Comparison of ENCODE assay signal across 8 cellular contexts in genomic region chr16:87855852-87856715, GRCh38. TPM values are rescaled to one million over a fixed set of nuclear protein-coding genes. Genes with fewer than 3 reads are reported as not detected.
A peak's percentile ranks its signal among the peaks of the same experiment; 100 is the strongest.
DNase-seq lines count a peak whose midpoint lies in the region; ATAC-seq and TF ChIP-seq lines count a peak whose summit lies in the region.

No MANE protein-coding gene starts in this region.

- peaks cover 52% of the 10 kb centered on the region; the same call in 1 of the 2 replicates for H4K20me1 ChIP-seq in HCT116 (ENCODE audit: insufficient read depth)

- peak overlapping the region; percentile 60 for H3K4me3 Mint-ChIP-seq in activated T-helper 2 cell treated with anti-CD3 and anti-CD28 coated beads, Interferon-gamma antibody, Interleukin-2, Interleukin-4, amounts not matched to agents 10 μg/mL and 5 μg/mL and 100 μg/mL, durations not matched to agents 14 hours and 24 hours and 36 hours (ENCODE audit: low read depth)
- H3K4me3 Mint-ChIP-seq in stimulated activated effector memory CD8-positive, alpha-beta T cell treated with anti-CD3 and anti-CD28 coated beads, Interleukin-12 subunit alpha, Interleukin-12 subunit beta, amount 100 ng/mL, for 72 hours: peak overlapping the region; percentile 99

- intact Hi-C loops in HCT116 (cut with micrococcal nuclease): no loop called here
- intact Hi-C loops in activated T-helper 2 cell treated with anti-CD3 and anti-CD28 coated beads, Interferon-gamma antibody, Interleukin-2, Interleukin-4, amounts not matched to agents 10 μg/mL and 5 μg/mL and 100 μg/mL, durations not matched to agents 14 hours and 24 hours and 36 hours (cut with micrococcal nuclease): loop anchor here (1.0 kb wide), 1 partner anchor 10 kb away; no protein-coding TSS in a partner anchor
- intact Hi-C loops in left ventricle myocardium superior (cut with micrococcal nuclease): no loop called here

- H3K9me2 ChIP-seq in HCT116 (ENCODE audit: insufficient read depth): no peaks in the 10 kb centered on the region

- CTCF ChIA-PET in HCT116 (lab: Charles Lee): interaction anchor here (1.2 kb wide), 1 partner anchor 15 kb away, joined by 3 read pairs; no protein-coding TSS in a partner anchor

- H3K27ac ChIP-seq in HCT116 (ENCODE audit: low read depth, low read length): peak overlapping the region; percentile 31; the same call in 1 of the 2 replicates

- peaks cover 87% of the 10 kb centered on the region for H3K36me3 Mint-ChIP-seq in activated T-helper 2 cell treated with anti-CD3 and anti-CD28 coated beads, Interferon-gamma antibody, Interleukin-2, Interleukin-4, amounts not matched to agents 10 μg/mL and 5 μg/mL and 100 μg/mL, durations not matched to agents 14 hours and 24 hours and 36 hours (ENCODE audit: low read depth)
- peaks cover 100% of the 10 kb centered on the region for H3K36me3 Mint-ChIP-seq in stimulated activated effector memory CD8-positive, alpha-beta T cell treated with anti-CD3 and anti-CD28 coated beads, Interleukin-12 subunit alpha, Interleukin-12 subunit beta, amount 100 ng/mL, for 72 hours

- H3K4me2 ChIP-seq in HCT116 (ENCODE audit: low read length): peak overlapping the region; percentile 23; the same call in 1 of the 2 replicates

- H3K27me3 ChIP-seq in HCT116 (ENCODE audit: insufficient read depth, low read length): no peaks in the 10 kb centered on the region

- peaks cover 99% of the 10 kb centered on the region for H3K79me2 ChIP-seq in HCT116 (ENCODE audit: insufficient read depth, low read length)

- peaks cover 57% of the 10 kb centered on the region for H3K4me1 Mint-ChIP-seq in activated T-helper 2 cell treated with anti-CD3 and anti-CD28 coated beads, Interferon-gamma antibody, Interleukin-2, Interleukin-4, amounts not matched to agents 10 μg/mL and 5 μg/mL and 100 μg/mL, durations not matched to agents 14 hours and 24 hours and 36 hours (ENCODE audit: low read depth)
- peaks cover 85% of the 10 kb centered on the region for H3K4me1 Mint-ChIP-seq in stimulated activated effector memory CD8-positive, alpha-beta T cell treated with anti-CD3 and anti-CD28 coated beads, Interleukin-12 subunit alpha, Interleukin-12 subunit beta, amount 100 ng/mL, for 72 hours

- no peaks in the 10 kb centered on the region for H3K27me3 Mint-ChIP-seq in activated T-helper 2 cell treated with anti-CD3 and anti-CD28 coated beads, Interferon-gamma antibody, Interleukin-2, Interleukin-4, amounts not matched to agents 10 μg/mL and 5 μg/mL and 100 μg/mL, durations not matched to agents 14 hours and 24 hours and 36 hours (ENCODE audit: low read depth)

- H2AFZ ChIP-seq in HCT116 (ENCODE audit: low read depth, low read length, poor library complexity, severe bottlenecking): no peak overlapping the region

- no peak overlapping the region for H3K9ac ChIP-seq in HCT116 (ENCODE audit: low read length)

- H3K4me1 ChIP-seq in HCT116 (ENCODE audit: control insufficient read depth in 1 of 2, insufficient read depth in 2 of 2, low read length in 2 of 2): peaks cover 41 to 46% of the 10 kb centered on the region in 2 experiments

- POLR2A ChIA-PET in HCT116 (lab: Charles Lee): interaction anchor here (1.2 kb wide), 2 partner anchors 9 to 14 kb away, joined by 3 to 4 read pairs; partner anchors contain the start of gene SLC7A5

- peaks cover 7 to 59% of the 10 kb centered on the region in 2 experiments; a peak in 3 of 4 replicates for H3K36me3 ChIP-seq in HCT116 (ENCODE audit: control insufficient read depth in 1 of 2, insufficient read depth in 2 of 2, low read length in 2 of 2)

- H3K27ac Mint-ChIP-seq in activated T-helper 2 cell treated with anti-CD3 and anti-CD28 coated beads, Interferon-gamma antibody, Interleukin-2, Interleukin-4, amounts not matched to agents 10 μg/mL and 5 μg/mL and 100 μg/mL, durations not matched to agents 14 hours and 24 hours and 36 hours: peak overlapping the region; percentile 81
- peak overlapping the region; percentile 97 for H3K27ac Mint-ChIP-seq in stimulated activated effector memory CD8-positive, alpha-beta T cell treated with anti-CD3 and anti-CD28 coated beads, Interleukin-12 subunit alpha, Interleukin-12 subunit beta, amount 100 ng/mL, for 72 hours

- TF ChIP-seq CTCF in HCT116 (IDR thresholded peaks at IDR 0.05 in 2 of 3, conservative IDR thresholded peaks at IDR 0.05 in 1 of 3; ENCODE audit: borderline replicate concordance in 1 of 3, insufficient read depth in 1 of 3, low read depth in 2 of 3, low read length in 2 of 3): no peak

- ATAC-seq in HCT116: no peak
- ATAC-seq in left ventricle myocardium superior: peak; percentile 13
- ATAC-seq in stimulated activated effector memory CD8-positive, alpha-beta T cell treated with anti-CD3 and anti-CD28 coated beads, Interleukin-12 subunit alpha, Interleukin-12 subunit beta, amount 100 ng/mL, for 72 hours: peak; percentile 67
- no peak for ATAC-seq in GM21526 (IDR thresholded peaks at IDR 0.05; ENCODE audit: low FRiP score, unreplicated experiment)

- no TSS peak for BruUV-seq in HCT116 (replicated peaks; lab: Mats Ljungman, UMichigan)

- DNase-seq in A172 (ENCODE audit: low spot score) (peak; percentile 60), HCT116 (ENCODE audit: low read depth, low spot score) (no peak), left ventricle myocardium superior (peak; percentile 71), NCI-H82 (lab: John Stamatoyannopoulos, UW) (no peak)
- peak; percentile 29 for DNase-seq in activated T-helper 2 cell treated with anti-CD3 and anti-CD28 coated beads, Interferon-gamma antibody, Interleukin-2, Interleukin-4, amounts not matched to agents 10 μg/mL and 5 μg/mL and 100 μg/mL, durations not matched to agents 14 hours and 24 hours and 36 hours (ENCODE audit: low spot score)
- peak in 1 of 2 donors; percentile 82 for DNase-seq in stimulated activated effector memory CD8-positive, alpha-beta T cell treated with anti-CD3 and anti-CD28 coated beads, Interleukin-12 subunit alpha, Interleukin-12 subunit beta, amount 100 ng/mL, for 72 hours (ENCODE audit: low spot score in 2 of 2)
- DNase-seq in activated CD8-positive, alpha-beta memory T cell treated with anti-CD3 and anti-CD28 coated beads for 24 hours: no peak

- TF ChIP-seq POLR2A in HCT116 (IDR thresholded peaks at IDR 0.05; ENCODE audit: borderline replicate concordance, extremely low read depth, insufficient read depth, insufficient read length): no peak

- H3K9me3 Mint-ChIP-seq in activated T-helper 2 cell treated with anti-CD3 and anti-CD28 coated beads, Interferon-gamma antibody, Interleukin-2, Interleukin-4, amounts not matched to agents 10 μg/mL and 5 μg/mL and 100 μg/mL, durations not matched to agents 14 hours and 24 hours and 36 hours: no peaks in the 10 kb centered on the region
- H3K9me3 Mint-ChIP-seq in stimulated activated effector memory CD8-positive, alpha-beta T cell treated with anti-CD3 and anti-CD28 coated beads, Interleukin-12 subunit alpha, Interleukin-12 subunit beta, amount 100 ng/mL, for 72 hours: no peaks in the 10 kb centered on the region

- H3K4me3 ChIP-seq in HCT116 (replicated peaks in 1 of 2; ENCODE audit: low read depth in 1 of 2, low read length in 2 of 2): no peak overlapping the region

- RAD21 ChIA-PET in HCT116 (lab: Charles Lee; ENCODE audit: low non-redundant PET in 1 of 2, low total read pairs in 2 of 2, uncharacterized antibody in 2 of 2, unreplicated experiment in 2 of 2): no interaction called here

- no peak for TF ChIP-seq RAD21 in HCT116 (IDR thresholded peaks at IDR 0.05; ENCODE audit: low read depth)

- H3K9me3 ChIP-seq in HCT116 (ENCODE audit: control insufficient read depth in 1 of 2, insufficient read depth in 1 of 2, low read depth in 1 of 2, low read length in 2 of 2): no peaks in the 10 kb centered on the region

TF ChIP-seq in HCT116, 20 proteins besides CTCF, POLR2A, EP300 and RAD21:
- peak; percentile 16; the same call in 1 of the 2 replicates for TF ChIP-seq POLR2AphosphoS5 (IDR thresholded peaks at IDR 0.05; ENCODE audit: low read depth, low read length)
- no peak for TF ChIP-seq JUND (IDR thresholded peaks at IDR 0.05)
TF ChIP-seq in HCT116: peak in this region for 1.

RNA-seq across cellular contexts. Expression of gene SLC7A5, which starts 13.2 kb away (rescaled TPM):
- 75.8 and 85.2 TPM in 2 replicates for total RNA-seq in A172 (2014; rRNA removed; shearing (Covaris generic))
- 482 TPM for total RNA-seq in HCT116 (2021; ENCODE audit: unreplicated experiment)
- polyA plus RNA-seq in HCT116 (2012): 533 and 540 TPM in 2 replicates
- total RNA-seq in activated T-helper 2 cell treated with anti-CD3 and anti-CD28 coated beads, Interferon-gamma antibody, Interleukin-2, Interleukin-4, amounts not matched to agents 10 μg/mL and 5 μg/mL and 100 μg/mL, durations not matched to agents 14 hours and 24 hours and 36 hours: 271 TPM in 2 replicates
- total RNA-seq in left ventricle myocardium superior: 2.0 TPM

Comparison
In these comparisons a context has a peak if more than half of its experiments do, and no peak if none do; other contexts are left out.
1. DNase-seq: peak in A172 (single experiment), activated T-helper 2 cell treated with anti-CD3 and anti-CD28 coated beads, Interferon-gamma antibody, Interleukin-2, Interleukin-4, amounts not matched to agents 10 μg/mL and 5 μg/mL and 100 μg/mL, durations not matched to agents 14 hours and 24 hours and 36 hours (single experiment) and left ventricle myocardium superior (single experiment); none in HCT116 (single experiment), activated CD8-positive, alpha-beta memory T cell treated with anti-CD3 and anti-CD28 coated beads for 24 hours (single experiment) and NCI-H82 (single experiment).
2. ATAC-seq: peak in left ventricle myocardium superior (single experiment) and stimulated activated effector memory CD8-positive, alpha-beta T cell treated with anti-CD3 and anti-CD28 coated beads, Interleukin-12 subunit alpha, Interleukin-12 subunit beta, amount 100 ng/mL, for 72 hours (single experiment); none in HCT116 (single experiment) and GM21526 (single experiment).
3. RNA of gene SLC7A5, which starts 13.2 kb away (total RNA-seq): 482 TPM in HCT116 (single experiment), 271 TPM in activated T-helper 2 cell treated with anti-CD3 and anti-CD28 coated beads, Interferon-gamma antibody, Interleukin-2, Interleukin-4, amounts not matched to agents 10 μg/mL and 5 μg/mL and 100 μg/mL, durations not matched to agents 14 hours and 24 hours and 36 hours and 75.8 to 85.2 TPM in A172; 2.0 TPM in left ventricle myocardium superior (single experiment); every median in the first group is over 10 times any median in the second.